In the genomic region with DNA sequence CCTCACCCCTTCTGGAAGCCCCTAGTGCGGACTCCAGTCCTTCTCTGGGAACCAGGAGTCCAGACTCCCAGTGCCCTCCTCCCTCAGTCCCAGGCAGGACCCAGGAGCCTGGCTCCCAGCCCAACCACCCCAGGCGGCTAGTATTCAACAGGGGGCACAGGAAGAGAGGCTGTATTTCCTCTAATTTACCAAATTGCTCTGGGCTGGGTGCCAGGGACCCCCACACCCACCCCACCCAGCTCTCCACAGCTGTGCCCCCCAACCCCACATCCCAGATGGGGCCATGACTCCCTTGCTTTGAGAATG, we compare ENCODE assay signal across 1 cellular context.
A peak's percentile ranks its signal among the peaks of the same experiment; 100 is the strongest.
TF ChIP-seq lines count a peak whose summit lies in the region.

No MANE protein-coding gene starts in this region.

TF ChIP-seq in A549, 52 proteins besides CTCF, POLR2A, EP300 and RAD21:
- TF ChIP-seq GATA3 (IDR thresholded peaks at IDR 0.05; ENCODE audit: borderline replicate concordance) (no peak), CHD2 (IDR thresholded peaks at IDR 0.05; ENCODE audit: low read length, partially characterized antibody) (no peak), RCOR1 (IDR thresholded peaks at IDR 0.05; ENCODE audit: low read depth, low read length) (no peak), HOXA7 (CRISPR knock-in tag; IDR thresholded peaks at IDR 0.05) (no peak), ZC3H11A (IDR thresholded peaks at IDR 0.05) (no peak), POLR2AphosphoS2 (conservative IDR thresholded peaks at IDR 0.05; ENCODE audit: low read length) (0 out of 2 replicates have a peak, but pooled peaks have one; percentile 47), FOXS1 (CRISPR knock-in tag; IDR thresholded peaks at IDR 0.05) (no peak)
- TF ChIP-seq, protein P1, sequence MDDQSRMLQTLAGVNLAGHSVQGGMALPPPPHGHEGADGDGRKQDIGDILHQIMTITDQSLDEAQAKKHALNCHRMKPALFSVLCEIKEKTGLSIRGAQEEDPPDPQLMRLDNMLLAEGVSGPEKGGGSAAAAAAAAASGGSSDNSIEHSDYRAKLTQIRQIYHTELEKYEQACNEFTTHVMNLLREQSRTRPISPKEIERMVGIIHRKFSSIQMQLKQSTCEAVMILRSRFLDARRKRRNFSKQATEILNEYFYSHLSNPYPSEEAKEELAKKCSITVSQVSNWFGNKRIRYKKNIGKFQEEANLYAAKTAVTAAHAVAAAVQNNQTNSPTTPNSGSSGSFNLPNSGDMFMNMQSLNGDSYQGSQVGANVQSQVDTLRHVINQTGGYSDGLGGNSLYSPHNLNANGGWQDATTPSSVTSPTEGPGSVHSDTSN (IDR thresholded peaks at IDR 0.05), result peak; percentile 25; the same call in 1 of the 2 replicates
- TF ChIP-seq, protein P2, sequence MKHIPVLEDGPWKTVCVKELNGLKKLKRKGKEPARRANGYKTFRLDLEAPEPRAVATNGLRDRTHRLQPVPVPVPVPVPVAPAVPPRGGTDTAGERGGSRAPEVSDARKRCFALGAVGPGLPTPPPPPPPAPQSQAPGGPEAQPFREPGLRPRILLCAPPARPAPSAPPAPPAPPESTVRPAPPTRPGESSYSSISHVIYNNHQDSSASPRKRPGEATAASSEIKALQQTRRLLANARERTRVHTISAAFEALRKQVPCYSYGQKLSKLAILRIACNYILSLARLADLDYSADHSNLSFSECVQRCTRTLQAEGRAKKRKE (CRISPR knock-in tag; IDR thresholded peaks at IDR 0.05; ENCODE audit: low read depth), result no peak
